ENCODE assay signal across 16 cellular contexts in the genomic region with DNA sequence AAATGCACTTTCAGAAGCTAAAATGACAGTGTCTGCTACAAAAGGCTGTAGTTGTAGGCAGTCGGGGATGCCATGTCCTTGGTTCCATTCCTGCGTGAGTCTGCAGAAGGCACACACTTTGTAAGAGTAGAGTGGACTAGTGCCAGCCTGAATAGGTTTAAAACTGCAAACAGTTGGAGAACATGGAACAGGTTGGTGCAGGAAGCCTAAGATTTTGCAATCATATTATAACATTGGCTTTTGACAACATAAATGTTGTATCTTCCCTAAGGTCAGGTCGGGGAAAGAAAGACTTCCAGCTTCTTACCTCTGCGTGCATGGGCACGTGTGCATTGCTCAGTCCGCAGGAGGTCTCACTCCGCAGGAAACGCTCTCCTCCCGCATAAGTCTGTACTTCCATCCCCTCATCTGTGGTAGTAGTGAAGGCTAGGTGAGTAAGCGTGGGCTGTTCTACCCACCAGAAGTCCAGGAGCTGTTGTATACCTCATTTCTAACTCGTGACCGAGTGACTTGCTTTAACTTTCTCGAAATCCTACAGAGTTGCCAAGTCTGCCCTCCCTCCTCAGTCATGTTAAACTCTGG.
DNase-seq lines count a peak whose midpoint lies in the region; ATAC-seq, FAIRE-seq and TF ChIP-seq lines count a peak whose summit lies in the region.
"Had no signal": no experiment of that assay in that cellular context is flagged by ENCODE, and none has a peak within 500 bp of the region (broad histone marks: within the 10 kb centered on the region; RNA-seq: fewer than 3 reads in every experiment).

No MANE protein-coding gene starts in this region.

- DNase-seq in DND-41 (no peak), astrocyte (ENCODE audit: low read depth) (no peak), immature natural killer cell (no peak), neuronal stem cell (ENCODE audit: low spot score) (no peak), DMS79 (lab: John Stamatoyannopoulos, UW) (no peak), posterior vena cava (ENCODE audit: low spot score) (no peak), SIG-M5 (lab: John Stamatoyannopoulos, UW) (no peak)
- DNase-seq: COR-L47, EL, GOT3, MG63, NCI-H1092, NCI-H146, NCI-H2081, NCI-H510A treated with DMSO at 0.1 percent for 48 hours had no signal

- no peak overlapping the region for H2AFZ ChIP-seq in DND-41 (ENCODE audit: low read depth, low read length)
- H2AFZ ChIP-seq in astrocyte (ENCODE audit: low read depth, low read length): no peak overlapping the region
- no peak overlapping the region for H2AFZ ChIP-seq in neuronal stem cell (ENCODE audit: low read length)

- peak overlapping the region; percentile 56 for H4K91ac ChIP-seq in neuronal stem cell (ENCODE audit: low read depth, low read length, poor library complexity)

- no peak overlapping the region for H2BK120ac ChIP-seq in neuronal stem cell (ENCODE audit: low read depth, low read length)

- H3K4me1 ChIP-seq in DND-41 (ENCODE audit: insufficient read depth, low read length) (no peaks in the 10 kb centered on the region), astrocyte (ENCODE audit: insufficient read depth, low read length) (no peaks in the 10 kb centered on the region), neuronal stem cell (ENCODE audit: control insufficient read depth in 2 of 2, insufficient read depth in 1 of 2, low read depth in 1 of 2, low read length in 2 of 2) (peaks cover 11 to 13% of the 10 kb centered on the region in 2 donors)

- FAIRE-seq in astrocyte (lab: Jason Lieb, UNC): no peak

- H3K4me3 ChIP-seq in DND-41 (ENCODE audit: low read depth in 1 of 2, low read length in 2 of 2): no peak overlapping the region
- H3K4me3 ChIP-seq in astrocyte (ENCODE audit: insufficient read depth, low read depth, low read length): no peak overlapping the region
- no peak overlapping the region for H3K4me3 ChIP-seq in neuronal stem cell (ENCODE audit: low read length in 2 of 2)
- H3K4me3 ChIP-seq: MG63 had no signal

- peak overlapping the region; percentile 45 for H2BK5ac ChIP-seq in neuronal stem cell (ENCODE audit: low read length)

- H3K27ac Mint-ChIP-seq in astrocyte (ENCODE audit: unreplicated experiment) (no peak overlapping the region), immature natural killer cell (peak overlapping the region; percentile 63 to 98 (median 79))

- H3K27ac ChIP-seq in DND-41 (ENCODE audit: low read length) (no peak overlapping the region), astrocyte (ENCODE audit: low read depth, low read length) (no peak overlapping the region), neuronal stem cell (replicated peaks; ENCODE audit: low read length) (no peak overlapping the region)
- H3K27ac ChIP-seq: C4-2B had no signal

- H3K14ac ChIP-seq in neuronal stem cell (ENCODE audit: low read length): no peak overlapping the region

- H3K36me3 Mint-ChIP-seq in astrocyte (ENCODE audit: low read depth, unreplicated experiment) (no peaks in the 10 kb centered on the region), immature natural killer cell (peaks cover 0 to 6% (median 4%) of the 10 kb centered on the region in 3 donors)

- peak overlapping the region; percentile 3 for H3K4me3 Mint-ChIP-seq in astrocyte (ENCODE audit: unreplicated experiment)
- H3K4me3 Mint-ChIP-seq in immature natural killer cell: no peak overlapping the region

- H4K20me1 ChIP-seq in DND-41 (ENCODE audit: insufficient read depth, low read length): no peaks in the 10 kb centered on the region
- H4K20me1 ChIP-seq in astrocyte (ENCODE audit: insufficient read depth, low read length): no peaks in the 10 kb centered on the region

- no peaks in the 10 kb centered on the region for H3K27me3 ChIP-seq in DND-41 (ENCODE audit: insufficient read depth, low read length, poor library complexity)
- no peaks in the 10 kb centered on the region for H3K27me3 ChIP-seq in astrocyte (ENCODE audit: insufficient read depth, low read length)
- no peaks in the 10 kb centered on the region for H3K27me3 ChIP-seq in neuronal stem cell (ENCODE audit: control insufficient read depth in 3 of 3, insufficient read depth in 3 of 3, low read depth in 1 of 3, low read length in 3 of 3)
- H3K27me3 ChIP-seq: MG63 had no signal

- H3K36me3 ChIP-seq in DND-41 (ENCODE audit: insufficient read depth, low read length) (peaks cover 4% of the 10 kb centered on the region; the same call in 1 of the 2 replicates), astrocyte (ENCODE audit: insufficient read depth, low read length) (no peaks in the 10 kb centered on the region), neuronal stem cell (replicated peaks in 1 of 2; ENCODE audit: control insufficient read depth in 2 of 2, insufficient read depth in 2 of 2, low read length in 2 of 2) (peaks cover 2 to 17% of the 10 kb centered on the region in 2 donors)

- peaks cover 4% of the 10 kb centered on the region for H3K4me1 Mint-ChIP-seq in astrocyte (ENCODE audit: low read depth, unreplicated experiment)
- H3K4me1 Mint-ChIP-seq in immature natural killer cell: peaks cover 41 to 63% of the 10 kb centered on the region in 2 donors

- H2AK5ac ChIP-seq in neuronal stem cell (ENCODE audit: low read depth, low read length): no peak overlapping the region

- H2BK15ac ChIP-seq in neuronal stem cell (ENCODE audit: low read length): no peak overlapping the region

- H3K9me3 Mint-ChIP-seq in astrocyte (ENCODE audit: unreplicated experiment): no peaks in the 10 kb centered on the region
- no peaks in the 10 kb centered on the region for H3K9me3 Mint-ChIP-seq in immature natural killer cell

- H3K9me3 ChIP-seq in DND-41 (ENCODE audit: insufficient read depth, low read length, severe bottlenecking) (no peaks in the 10 kb centered on the region), astrocyte (ENCODE audit: insufficient read depth, low read depth, low read length) (no peaks in the 10 kb centered on the region), neuronal stem cell (replicated peaks in 1 of 2; ENCODE audit: control insufficient read depth in 2 of 2, insufficient read depth in 1 of 2, low read depth in 1 of 2, low read length in 2 of 2) (no peaks in the 10 kb centered on the region)
- H3K9me3 ChIP-seq: MG63 had no signal

- no peaks in the 10 kb centered on the region for H3K27me3 Mint-ChIP-seq in astrocyte (ENCODE audit: low read depth, unreplicated experiment)
- peaks cover 19 to 43% (median 20%) of the 10 kb centered on the region in 3 donors for H3K27me3 Mint-ChIP-seq in immature natural killer cell (ENCODE audit: low read depth in 3 of 3)

- H3K9ac ChIP-seq in DND-41 (ENCODE audit: low read depth, low read length) (no peak overlapping the region), astrocyte (ENCODE audit: low read length) (no peak overlapping the region), neuronal stem cell (ENCODE audit: low read depth, low read length, poor library complexity) (no peak overlapping the region)

- no peak overlapping the region for H3K18ac ChIP-seq in neuronal stem cell (ENCODE audit: low read length)

- no peaks in the 10 kb centered on the region for H3K79me1 ChIP-seq in neuronal stem cell (ENCODE audit: low read depth, low read length)

- no peak overlapping the region for H3K4me2 ChIP-seq in DND-41 (ENCODE audit: insufficient read depth, low read length)
- no peak overlapping the region for H3K4me2 ChIP-seq in astrocyte (ENCODE audit: low read length)
- H3K4me2 ChIP-seq in neuronal stem cell (ENCODE audit: insufficient read depth, low read length, poor library complexity, severe bottlenecking): no peak overlapping the region

- H3K4ac ChIP-seq in neuronal stem cell (ENCODE audit: low read length): no peak overlapping the region

- no peak for TF ChIP-seq CTCF in DND-41 (IDR thresholded peaks at IDR 0.05; ENCODE audit: borderline replicate concordance, extremely low read depth, low read length, poor library complexity, severe bottlenecking)
- no peak for TF ChIP-seq CTCF in astrocyte (IDR thresholded peaks at IDR 0.05; ENCODE audit: insufficient read depth, low read depth, low read length)

- no peaks in the 10 kb centered on the region for H3K79me2 ChIP-seq in DND-41 (ENCODE audit: insufficient read depth, low read length)
- H3K79me2 ChIP-seq in astrocyte (ENCODE audit: insufficient read depth, low read length): no peaks in the 10 kb centered on the region

- 0 out of 3 replicates have a peak, but pooled peaks have one; percentile 20 for ATAC-seq in DND-41 (ENCODE audit: insufficient read depth, low read depth)

- no CpG with 5 or more reads among the region's 13 CpGs for WGBS in neuronal stem cell (ENCODE audit: extremely low coverage in 2 of 2, insufficient read length in 2 of 2, insufficient replicate concordance in 1 of 2), 2 donors

- H3K23ac ChIP-seq in neuronal stem cell (ENCODE audit: low read depth, low read length, poor library complexity): no peak overlapping the region

- no peak overlapping the region for H4K8ac ChIP-seq in neuronal stem cell (ENCODE audit: low read depth, low read length)

- no peak overlapping the region for H2BK12ac ChIP-seq in neuronal stem cell (ENCODE audit: low read length)

- intact Hi-C loops in posterior vena cava (cut with DNase I): no loop called here
